ENCODE assay signal across 11 cellular contexts in the genomic region with DNA sequence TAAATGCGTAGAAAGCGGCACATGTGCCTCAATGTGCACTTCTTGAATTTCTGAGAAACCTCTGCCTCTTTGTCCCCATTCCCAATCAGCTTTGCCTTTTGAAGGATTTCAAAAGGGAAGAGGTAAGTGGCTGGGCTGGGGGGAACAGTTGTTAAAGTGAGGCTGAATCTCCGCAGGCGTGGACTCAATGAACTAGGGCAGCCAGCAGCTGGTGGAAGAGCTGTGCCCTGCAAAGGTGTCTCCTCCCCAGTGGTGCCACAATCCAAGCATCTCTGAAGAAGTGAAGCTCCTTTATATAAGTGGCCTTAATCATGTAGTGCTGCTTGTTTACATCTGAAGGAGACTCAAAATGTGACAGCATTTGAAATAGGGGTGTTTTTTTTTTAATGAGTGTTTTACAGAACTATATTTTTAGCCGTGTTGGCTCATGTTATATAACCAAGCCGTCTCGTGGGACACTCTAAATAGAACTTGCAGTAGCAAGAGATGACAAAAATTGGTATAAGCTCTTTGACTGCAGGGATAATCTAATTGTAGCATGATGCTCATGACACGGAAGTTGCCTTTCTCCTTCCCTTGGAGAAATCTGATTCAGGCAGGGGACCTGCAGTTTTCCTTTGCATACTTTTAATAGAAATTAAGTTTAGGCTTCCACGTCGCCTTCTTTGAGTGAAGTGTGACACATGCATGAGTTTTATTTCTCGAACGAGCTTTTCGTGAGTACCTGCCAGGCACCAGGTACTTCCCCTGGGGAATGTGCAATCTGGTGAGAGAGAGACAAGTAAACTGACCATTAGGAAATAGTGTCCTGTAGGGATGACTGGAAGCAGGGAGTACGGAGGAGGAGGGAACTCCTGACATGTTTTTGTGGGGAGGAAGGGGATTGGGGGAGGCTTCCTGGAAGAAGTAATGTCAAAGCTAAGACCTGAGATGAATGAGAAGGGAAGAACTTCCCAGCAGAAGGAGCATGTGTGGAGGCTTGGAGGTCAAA.
DNase-seq lines count a peak whose midpoint lies in the region; ATAC-seq and TF ChIP-seq lines count a peak whose summit lies in the region.
"Had no signal": no experiment of that assay in that cellular context is flagged by ENCODE, and none has a peak within 500 bp of the region (broad histone marks: within the 10 kb centered on the region; RNA-seq: fewer than 3 reads in every experiment).

No MANE protein-coding gene starts in this region.

- TF ChIP-seq POLR2A in tibial nerve (IDR thresholded peaks at IDR 0.05): no peak

- peak overlapping the region; percentile 81 for H3K27ac ChIP-seq in angular gyrus (ENCODE audit: low read depth, low read length)
- peak overlapping the region in 56 of 59 donors; percentile 22 to 89 (median 72) for H3K27ac ChIP-seq in dorsolateral prefrontal cortex
- peak overlapping the region; percentile 72 for H3K27ac ChIP-seq in temporal lobe (ENCODE audit: low read depth, low read length)
- H3K27ac ChIP-seq in tibial nerve: peak overlapping the region in 1 of 4 donors; percentile 31

- DNase-seq in dorsolateral prefrontal cortex (peak in 2 of 10 donors; percentile 45 to 57), middle frontal gyrus (ENCODE audit: extremely low spot score, low spot score) (peak; percentile 27), tibial nerve (ENCODE audit: low spot score in 2 of 2) (no peak)
- DNase-seq in stimulated activated CD4-positive, alpha-beta T cell treated with anti-CD3 and anti-CD28 coated beads, Interleukin-4, amount 100 ng/mL, for 4 hours: no peak
- DNase-seq: HFFc6, KG1, NCI-H1048, PC-3 had no signal

- WGBS in tibial nerve, 2 donors: 82 to 84% methylated on average over 14 of the region's 14 CpGs

- H3K9me3 ChIP-seq in tibial nerve: peaks cover 0 to 17% (median 2%) of the 10 kb centered on the region in 4 donors

- TF ChIP-seq EP300 in tibial nerve (IDR thresholded peaks at IDR 0.05): no peak

- H3K4me1 ChIP-seq in tibial nerve: no peaks in the 10 kb centered on the region

- H3K4me3 ChIP-seq in dorsolateral prefrontal cortex: no peak overlapping the region
- no peak overlapping the region for H3K4me3 ChIP-seq in tibial nerve

- H3K27me3 ChIP-seq in dorsolateral prefrontal cortex (no peaks in the 10 kb centered on the region), tibial nerve (no peaks in the 10 kb centered on the region)

- intact Hi-C loops in dorsolateral prefrontal cortex (cut with DNase I): loop anchor here in 1 of 2 donors (1.0 kb wide), 1 partner anchor 49 kb away; no protein-coding TSS in a partner anchor

- no peak for ATAC-seq in GM19023 (IDR thresholded peaks at IDR 0.05; ENCODE audit: unreplicated experiment)
- ATAC-seq: PC-3 had no signal

- H3K36me3 ChIP-seq in tibial nerve: peaks cover 0 to 61% (median 0%) of the 10 kb centered on the region in 3 donors

- TF ChIP-seq CTCF in dorsolateral prefrontal cortex (IDR thresholded peaks at IDR 0.05 in 54 of 56, conservative IDR thresholded peaks at IDR 0.05 in 2 of 56; ENCODE audit: low read depth in 1 of 56, partially characterized antibody in 56 of 56) (no peak), tibial nerve (IDR thresholded peaks at IDR 0.05) (no peak)
